8 cellular contexts compared by ENCODE assay signal in genomic region chr5:90408571-90409317, GRCh38. TPM values are rescaled to one million over a fixed set of nuclear protein-coding genes. Genes with fewer than 3 reads are reported as not detected.
DNase-seq lines count a peak whose midpoint lies in the region; ATAC-seq and TF ChIP-seq lines count a peak whose summit lies in the region.

No MANE protein-coding gene starts in this region.

- peak; percentile 1 for ATAC-seq in GM21576 (IDR thresholded peaks at IDR 0.05; ENCODE audit: unreplicated experiment)
- ATAC-seq in GM21367 (IDR thresholded peaks at IDR 0.05; ENCODE audit: unreplicated experiment): no peak

- POLR2A ChIA-PET in GM10248 (lab: Yijun Ruan, JAX): interaction anchor here (0.6 kb wide), 1 partner anchor 388 kb away, joined by 3 read pairs; no protein-coding TSS in a partner anchor

- DNase-seq in DMS53 (lab: John Stamatoyannopoulos, UW) (peak; percentile 77), NCI-H2227 (lab: John Stamatoyannopoulos, UW; ENCODE audit: unreplicated experiment) (peak; percentile 37), epithelial cell of proximal tubule (ENCODE audit: low read depth) (no peak), renal cortical epithelial cell (ENCODE audit: low read depth) (peak; percentile 47), activated T-cell treated with anti-CD3 and anti-CD28 coated beads for 4 hours (no peak), GM10248 (ENCODE audit: extremely low spot score) (no peak)

- peak overlapping the region; percentile 95 for H3K4me3 ChIP-seq in epithelial cell of proximal tubule (ENCODE audit: low read depth, low read length)

- TF ChIP-seq CTCF in epithelial cell of proximal tubule (conservative IDR thresholded peaks at IDR 0.05; ENCODE audit: low read depth, low read length): no peak
- no peak for TF ChIP-seq CTCF in GM10248 (IDR thresholded peaks at IDR 0.05; ENCODE audit: control extremely low read depth, extremely low read depth, low read depth, missing control alignments)

- CTCF ChIA-PET in GM10248 (lab: Yijun Ruan, JAX): no interaction called here

RNA-seq across cellular contexts. Expression of gene CETN3, which starts 0.8 kb away (rescaled TPM):
- total RNA-seq in epithelial cell of proximal tubule (16.1 and 27.8 TPM in 2 replicates), renal cortical epithelial cell (17.7 and 25.2 TPM in 2 replicates)

Comparison
In these comparisons a context has a peak if more than half of its experiments do, and no peak if none do; other contexts are left out.
1. DNase-seq: peak in DMS53 (single experiment), NCI-H2227 (single experiment) and renal cortical epithelial cell (single experiment); none in epithelial cell of proximal tubule (single experiment), activated T-cell treated with anti-CD3 and anti-CD28 coated beads for 4 hours (single experiment) and GM10248 (single experiment).